In the genomic region with DNA sequence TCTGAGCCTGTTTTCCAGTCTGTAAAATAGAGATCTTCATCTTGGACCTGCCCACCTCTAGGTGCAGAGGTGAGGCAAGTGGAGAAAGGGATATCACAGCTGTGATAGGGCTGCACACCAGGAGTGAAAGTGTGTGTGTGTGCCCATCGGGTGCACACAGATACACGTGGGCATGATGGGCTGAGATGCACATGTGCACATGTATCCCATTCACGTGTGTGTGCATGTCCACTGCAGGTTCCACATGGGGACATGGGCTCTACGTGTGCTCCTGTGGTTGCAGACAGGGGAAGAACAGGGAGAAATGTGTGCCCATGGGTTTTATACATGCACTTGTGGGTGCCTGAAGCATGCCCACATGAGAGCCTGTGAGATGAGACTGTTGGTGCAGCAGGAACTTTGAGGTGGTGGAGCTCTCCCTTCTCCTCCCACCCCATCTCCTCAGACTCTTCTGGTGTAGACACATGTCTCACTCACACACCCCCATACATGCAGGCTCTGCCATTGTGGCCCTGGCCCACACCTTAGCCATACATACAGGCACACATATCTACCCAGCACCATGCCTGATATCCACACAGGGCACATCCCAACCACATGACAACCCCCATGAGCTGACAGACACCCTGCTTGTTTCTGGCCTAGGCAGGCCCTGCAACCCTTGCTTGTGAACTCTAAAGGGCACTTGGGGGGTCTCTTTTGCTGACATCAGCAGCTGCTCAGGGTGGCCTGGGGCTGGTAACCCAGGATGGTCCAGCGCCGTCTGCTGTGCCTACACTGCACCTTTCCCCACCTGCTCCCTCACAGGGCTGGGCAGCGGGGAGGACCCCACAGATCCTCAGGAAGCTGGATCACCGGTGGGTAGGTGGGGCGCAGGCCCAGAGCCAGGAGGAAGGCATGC, we compare ENCODE assay signal across 16 cellular contexts. TPM values are rescaled to one million over a fixed set of nuclear protein-coding genes. Genes with fewer than 3 reads are reported as not detected.
A peak's percentile ranks its signal among the peaks of the same experiment; 100 is the strongest.
DNase-seq lines count a peak whose midpoint lies in the region; ATAC-seq, FAIRE-seq and TF ChIP-seq lines count a peak whose summit lies in the region.
"Had no signal": no experiment of that assay in that cellular context is flagged by ENCODE, and none has a peak within 500 bp of the region (broad histone marks: within the 10 kb centered on the region; RNA-seq: fewer than 3 reads in every experiment).

No MANE protein-coding gene starts in this region.

- no peak for FAIRE-seq in HepG2 (lab: Jason Lieb, UNC)
- FAIRE-seq: H54 had no signal

- no peak for TF ChIP-seq RAD21 in HepG2 (CRISPR knock-in tag; IDR thresholded peaks at IDR 0.05)

- intact Hi-C loops in HepG2 (cut with micrococcal nuclease; ENCODE audit: unreplicated experiment), result no loop called here
- intact Hi-C loops in right lobe of liver (cut with DNase I), result no loop called here

- DNase-seq in HepG2 (ENCODE audit: low spot score), result no peak
- DNase-seq in right lobe of liver, result no peak
- no peak for DNase-seq in foreskin keratinocyte
- peak; percentile 14 for DNase-seq in putamen (ENCODE audit: low spot score)
- no peak for DNase-seq in NCI-H446 (lab: John Stamatoyannopoulos, UW)
- no peak for DNase-seq in NCI-H2196 treated with DMSO at 0.1 percent for 48 hours (lab: John Stamatoyannopoulos, UW; ENCODE audit: unreplicated experiment)
- no peak for DNase-seq in activated effector memory CD4-positive, alpha-beta T cell treated with anti-CD3 and anti-CD28 coated beads, Interleukin-2, amount 50 U/mL, for 16 hours
- DNase-seq: Calu3; CD8-positive, alpha-beta T cell; DMS79 treated with DMSO at 0.1 percent for 48 hours; GF-D8; HCEC 1CT had no signal

- H3K27me3 ChIP-seq in HepG2 (ENCODE audit: control insufficient read depth in 1 of 2, insufficient read depth in 2 of 2, low read length in 2 of 2), result peaks cover 1 to 11% of the 10 kb centered on the region in 2 experiments; a peak in 3 of 5 replicates
- no peaks in the 10 kb centered on the region for H3K27me3 ChIP-seq in right lobe of liver
- peaks cover 10% of the 10 kb centered on the region for H3K27me3 ChIP-seq in foreskin keratinocyte
- H3K27me3 ChIP-seq: BLaER1 treated with 17β-estradiol and CSF1 and Interleukin-3, amounts not matched to agents 10 nM and 100 nM had no signal

- no peak for TF ChIP-seq CTCF in HepG2 (CRISPR knock-in tag; IDR thresholded peaks at IDR 0.05)
- no peak for TF ChIP-seq CTCF in right lobe of liver (IDR thresholded peaks at IDR 0.05)
- no peak for TF ChIP-seq CTCF in foreskin keratinocyte (conservative IDR thresholded peaks at IDR 0.05)

- H3K9ac ChIP-seq in HepG2 (ENCODE audit: insufficient read depth, low read depth, low read length), result no peak overlapping the region
- H3K9ac ChIP-seq: BLaER1 treated with 17β-estradiol and CSF1 and Interleukin-3, amounts not matched to agents 10 nM and 100 nM had no signal

- BruUV-seq in HepG2 (replicated peaks; lab: Mats Ljungman, UMichigan), result no TSS peak

- peaks cover 4% of the 10 kb centered on the region; the same call in 1 of the 2 replicates for H4K20me1 ChIP-seq in HepG2 (ENCODE audit: insufficient read depth, low read length)

- H3K79me2 ChIP-seq in HepG2 (ENCODE audit: insufficient read depth, low read length), result no peaks in the 10 kb centered on the region

- WGBS in HepG2 (ENCODE audit: low lambda C conversion rate), result 7% methylated on average over 3 of the region's 9 CpGs
- 57% methylated on average over 3 of the region's 9 CpGs for WGBS in right lobe of liver (ENCODE audit: insufficient coverage, low coverage, low lambda C conversion rate, missing lambda C conversion rate)

- in situ Hi-C loops in HepG2 (cut with HindIII; ENCODE audit: extremely low pct_ligation_motif_present, low pct_unique_long_range_greater_than_20kb), result no loop called here

- POLR2A ChIA-PET in HepG2 (lab: Yijun Ruan, JAX), result no interaction called here

- ATAC-seq in HepG2, result no peak
- ATAC-seq in right lobe of liver, result no peak
- ATAC-seq in foreskin keratinocyte, result peak; percentile 5
- ATAC-seq: CD8-positive, alpha-beta T cell; GM23338 had no signal

- H3K4me2 ChIP-seq in HepG2 (ENCODE audit: low read depth, low read length), result no peak overlapping the region
- H3K4me2 ChIP-seq: GM23338 had no signal

- CTCF ChIA-PET in HepG2 (lab: Yijun Ruan, JAX; ENCODE audit: low intra/inter-chr PET ratio, low total read pairs), result no interaction called here

- H3K4me1 ChIP-seq in HepG2 (ENCODE audit: insufficient read depth, low read length) (peaks cover 9% of the 10 kb centered on the region), right lobe of liver (no peaks in the 10 kb centered on the region), foreskin keratinocyte (no peaks in the 10 kb centered on the region)

- TF ChIP-seq EP300 in HepG2 (IDR thresholded peaks at IDR 0.05; ENCODE audit: low read depth in 2 of 2, low read length in 2 of 2) (no peak), HepG2 (CRISPR knock-in tag; IDR thresholded peaks at IDR 0.05; ENCODE audit: borderline replicate concordance) (no peak)

- no peak overlapping the region for H2AFZ ChIP-seq in HepG2 (ENCODE audit: low read length)
- H2AFZ ChIP-seq: GM23338 had no signal

- TF ChIP-seq POLR2A in HepG2 (IDR thresholded peaks at IDR 0.05; ENCODE audit: insufficient read depth in 1 of 2, low read depth in 2 of 2, low read length in 2 of 2) (no peak), right lobe of liver (IDR thresholded peaks at IDR 0.05) (no peak)

- H3K9me3 ChIP-seq in HepG2 (ENCODE audit: low read length) (no peaks in the 10 kb centered on the region), right lobe of liver (no peaks in the 10 kb centered on the region)
- H3K9me3 ChIP-seq: BLaER1 treated with 17β-estradiol and CSF1 and Interleukin-3, amounts not matched to agents 10 nM and 100 nM had no signal

- H3K4me3 ChIP-seq in HepG2 (replicated peaks in 1 of 3; ENCODE audit: insufficient read depth in 1 of 3, low read depth in 2 of 3, low read length in 3 of 3) (no peak overlapping the region), right lobe of liver (no peak overlapping the region)
- H3K4me3 ChIP-seq: BLaER1 treated with 17β-estradiol and CSF1 and Interleukin-3, amounts not matched to agents 10 nM and 100 nM; GM23338 had no signal

- H3K27ac ChIP-seq in HepG2 (ENCODE audit: extremely low read length, insufficient read depth, low read length) (no peak overlapping the region), right lobe of liver (no peak overlapping the region), foreskin keratinocyte (no peak overlapping the region)
- H3K27ac ChIP-seq: 22Rv1; BLaER1 treated with 17β-estradiol and CSF1 and Interleukin-3, amounts not matched to agents 10 nM and 100 nM had no signal

- H3K36me3 ChIP-seq in HepG2 (replicated peaks in 1 of 2; ENCODE audit: control insufficient read depth in 1 of 2, insufficient read depth in 2 of 2, low read length in 2 of 2), result no peaks in the 10 kb centered on the region
- H3K36me3 ChIP-seq in right lobe of liver, result no peaks in the 10 kb centered on the region
- H3K36me3 ChIP-seq: BLaER1 treated with 17β-estradiol and CSF1 and Interleukin-3, amounts not matched to agents 10 nM and 100 nM had no signal

TF ChIP-seq in HepG2, 621 proteins besides CTCF, POLR2A, EP300 and RAD21 (continues in another document):
- TF ChIP-seq KDM1A (CRISPR knock-in tag; IDR thresholded peaks at IDR 0.05), result no peak
- no peak for TF ChIP-seq ATM (IDR thresholded peaks at IDR 0.05; ENCODE audit: borderline replicate concordance)

RNA-seq across cellular contexts. Expression of a gene that starts 57.7 kb away (rescaled TPM):
- 15.2 and 30.7 TPM in 2 replicates for total RNA-seq in HepG2 (2016; rRNA removed; fragmentation: Illumina TruSeq; extraction: Trizol)
- 4.8 and 5.2 TPM in 2 replicates for total RNA-seq in HepG2 (2016; cell fraction: cytosol; rRNA removed; fragmentation: Illumina TruSeq; extraction: Trizol; ENCODE audit: low read depth)
- 18.3 and 29.9 TPM in 2 replicates for total RNA-seq in HepG2 (2016; cell fraction: insoluble cytoplasmic fraction; rRNA removed; fragmentation: Illumina TruSeq; extraction: Trizol)
- total RNA-seq in HepG2 (2016; cell fraction: membrane; rRNA removed; fragmentation: Illumina TruSeq; extraction: Trizol), result 11.2 and 12.9 TPM in 2 replicates
- total RNA-seq in HepG2 (2016; cell fraction: nucleus; rRNA removed; fragmentation: Illumina TruSeq; extraction: Trizol), result 25.2 and 25.9 TPM in 2 replicates
- polyA plus RNA-seq in HepG2 (2011; rRNA removed), result 22.1 and 31.0 TPM in 2 replicates
- 27.0 and 35.1 TPM in 2 replicates for polyA plus RNA-seq in HepG2 (2011; cell fraction: cytosol; rRNA removed)
- 21.0 and 23.7 TPM in 2 replicates for polyA plus RNA-seq in HepG2 (2011; cell fraction: nucleus; rRNA removed)
- polyA plus RNA-seq in HepG2 (2012), result 14.3 and 23.3 TPM in 2 replicates
- polyA plus RNA-seq in HepG2 (2016; cell fraction: cytosol; fragmentation: Illumina TruSeq; extraction: Trizol; ENCODE audit: low read depth), result 3.1 and 3.5 TPM in 2 replicates
- polyA plus RNA-seq in HepG2 (2016; cell fraction: insoluble cytoplasmic fraction; fragmentation: Illumina TruSeq; extraction: Trizol; ENCODE audit: low read depth), result 19.0 and 20.7 TPM in 2 replicates
- polyA plus RNA-seq in HepG2 (2016; cell fraction: membrane; fragmentation: Illumina TruSeq; extraction: Trizol; ENCODE audit: low read depth), result 7.4 and 9.5 TPM in 2 replicates
- polyA plus RNA-seq in HepG2 (2016; cell fraction: nucleus; fragmentation: Illumina TruSeq; extraction: Trizol; ENCODE audit: insufficient read depth, low read depth), result 41.3 and 45.4 TPM in 2 replicates
- 64.3 and 65.6 TPM in 2 replicates for polyA minus RNA-seq in HepG2 (2011; rRNA and poly(A)+ RNA removed; ENCODE audit: low replicate concordance)
- polyA minus RNA-seq in HepG2 (2011; cell fraction: cytosol; rRNA and poly(A)+ RNA removed), result 21.5 and 22.0 TPM in 2 replicates
- 12.6 and 13.4 TPM in 2 replicates for polyA minus RNA-seq in HepG2 (2011; cell fraction: nucleus; rRNA and poly(A)+ RNA removed)
- total RNA-seq in right lobe of liver, result 10 to 100 TPM; 15.0 to 30.9 (median 19.2) TPM
- total RNA-seq in foreskin keratinocyte, result 34.7 and 35.6 TPM in 2 replicates
- polyA plus RNA-seq in foreskin keratinocyte, result 38.3 and 38.9 TPM in 2 replicates
